In genomic region chr12:96510306-96510764, GRCh38 we compare ENCODE assay signal across 17 cellular contexts. TPM values are rescaled to one million over a fixed set of nuclear protein-coding genes. Genes with fewer than 3 reads are reported as not detected.
DNase-seq lines count a peak whose midpoint lies in the region; ATAC-seq and TF ChIP-seq lines count a peak whose summit lies in the region.
"Had no signal": no experiment of that assay in that cellular context is flagged by ENCODE, and none has a peak within 500 bp of the region (broad histone marks: within the 10 kb centered on the region; RNA-seq: fewer than 3 reads in every experiment).

No MANE protein-coding gene starts in this region.

- ATAC-seq in SK-N-SH treated with all-trans-retinoic acid at 6 μM for 48 hours (peak; percentile 68), psoas muscle (no peak), GM18517 (IDR thresholded peaks at IDR 0.05; ENCODE audit: unreplicated experiment) (no peak)

- 19% methylated on average over 3 of the region's 3 CpGs for WGBS in esophagus muscularis mucosa
- 53 to 66% (median 63%) methylated on average over 3 of the region's 3 CpGs for whole genome bisulfite sequencing in psoas muscle, 3 donors

- no peaks in the 10 kb centered on the region for H3K36me3 ChIP-seq in esophagus muscularis mucosa
- H3K36me3 ChIP-seq in psoas muscle (ENCODE audit: insufficient read depth in 1 of 2, low read depth in 1 of 2): no peaks in the 10 kb centered on the region
- H3K36me3 ChIP-seq: spleen had no signal

- H3K27ac ChIP-seq in esophagus muscularis mucosa (replicated peaks in 1 of 4): peak overlapping the region; percentile 78 to 81 (median 80)
- H3K27ac ChIP-seq in psoas muscle: peak overlapping the region; percentile 41
- H3K27ac ChIP-seq: HL-60 had no signal

- DNase-seq in AG08395 (ENCODE audit: low spot score) (peak; percentile 16), esophagus muscularis mucosa (ENCODE audit: extremely low spot score) (peak; percentile 89), psoas muscle (no peak), LoVo (ENCODE audit: low spot score) (no peak), NCI-H1694 (lab: John Stamatoyannopoulos, UW) (no peak)
- DNase-seq in stimulated activated CD4-positive, alpha-beta T cell treated with anti-CD3 and anti-CD28 coated beads, Interleukin-2, amount 100 ng/mL, for 48 hours: no peak
- DNase-seq: activated CD4-positive, alpha-beta T cell treated with anti-CD3 and anti-CD28 coated beads, Interleukin-2, amount 50 U/mL, for 48 hours; activated T-cell treated with anti-CD3 and anti-CD28 coated beads, Interleukin-2, amount 50 U/mL, for 1 hour; KBM-7; kidney glomerular epithelial cell; NCI-H1092 treated with DMSO at 0.1 percent for 48 hours; NCI-H2171; spleen; stimulated activated naive CD4-positive, alpha-beta T cell treated with Interleukin-2 at 50 U/mL for 16 hours had no signal

- intact Hi-C loops in esophagus muscularis mucosa (cut with DNase I): loop anchor here (5.0 kb wide), 1 partner anchor 108 kb away; the partner anchor contains the start of gene CDK17
- intact Hi-C loops in psoas muscle (cut with DNase I): loop anchor here (5.0 to 10.0 kb wide), 3 partner anchors 106 to 446 kb away; partner anchors contain the start of gene CDK17 (in 1 of the 2)

- peaks cover 8 to 58% (median 48%) of the 10 kb centered on the region in 4 donors for H3K4me1 ChIP-seq in esophagus muscularis mucosa
- H3K4me1 ChIP-seq in psoas muscle: no peaks in the 10 kb centered on the region

- H3K9me3 ChIP-seq in esophagus muscularis mucosa (no peaks in the 10 kb centered on the region), psoas muscle (no peaks in the 10 kb centered on the region)
- H3K9me3 ChIP-seq: spleen had no signal

- TF ChIP-seq CTCF in esophagus muscularis mucosa (IDR thresholded peaks at IDR 0.05) (no peak), psoas muscle (IDR thresholded peaks at IDR 0.05) (no peak)

- TF ChIP-seq POLR2A in esophagus muscularis mucosa (IDR thresholded peaks at IDR 0.05; ENCODE audit: low read depth): no peak

- H3K4me3 ChIP-seq in esophagus muscularis mucosa (no peak overlapping the region), psoas muscle (no peak overlapping the region)
- H3K4me3 ChIP-seq: spleen had no signal

- H3K27me3 ChIP-seq in esophagus muscularis mucosa: no peaks in the 10 kb centered on the region
- no peaks in the 10 kb centered on the region for H3K27me3 ChIP-seq in psoas muscle (ENCODE audit: insufficient read depth in 3 of 3, low read length in 2 of 3)
- H3K27me3 ChIP-seq: spleen had no signal

- TF ChIP-seq EP300 in esophagus muscularis mucosa (IDR thresholded peaks at IDR 0.05): no peak

TF ChIP-seq in SK-N-SH treated with all-trans-retinoic acid at 6 μM for 48 hours, 23 proteins besides CTCF, POLR2A, EP300 and RAD21:
- TF ChIP-seq GLIS3 (CRISPR knock-in tag; IDR thresholded peaks at IDR 0.05) (no peak), PPARA (CRISPR knock-in tag; IDR thresholded peaks at IDR 0.05; ENCODE audit: borderline replicate concordance) (no peak), ISL1 (CRISPR knock-in tag; IDR thresholded peaks at IDR 0.05) (no peak), RARB (CRISPR knock-in tag; IDR thresholded peaks at IDR 0.05) (no peak), ZC3H10 (CRISPR knock-in tag; IDR thresholded peaks at IDR 0.05) (no peak), POU6F1 (CRISPR knock-in tag; IDR thresholded peaks at IDR 0.05; ENCODE audit: borderline replicate concordance, low read depth) (no peak), ESRRG (CRISPR knock-in tag; IDR thresholded peaks at IDR 0.05) (no peak), TOX (CRISPR knock-in tag; IDR thresholded peaks at IDR 0.05; ENCODE audit: borderline replicate concordance) (no peak), OSR1 (CRISPR knock-in tag; IDR thresholded peaks at IDR 0.05) (no peak), TCF4 (CRISPR knock-in tag; IDR thresholded peaks at IDR 0.05; ENCODE audit: borderline replicate concordance) (no peak), BACH2 (CRISPR knock-in tag; IDR thresholded peaks at IDR 0.05; ENCODE audit: borderline replicate concordance) (no peak), ARNTL (CRISPR knock-in tag; IDR thresholded peaks at IDR 0.05; ENCODE audit: borderline replicate concordance, low read depth) (no peak), ZNF70 (CRISPR knock-in tag; IDR thresholded peaks at IDR 0.05) (no peak)
- TF ChIP-seq, protein P1, sequence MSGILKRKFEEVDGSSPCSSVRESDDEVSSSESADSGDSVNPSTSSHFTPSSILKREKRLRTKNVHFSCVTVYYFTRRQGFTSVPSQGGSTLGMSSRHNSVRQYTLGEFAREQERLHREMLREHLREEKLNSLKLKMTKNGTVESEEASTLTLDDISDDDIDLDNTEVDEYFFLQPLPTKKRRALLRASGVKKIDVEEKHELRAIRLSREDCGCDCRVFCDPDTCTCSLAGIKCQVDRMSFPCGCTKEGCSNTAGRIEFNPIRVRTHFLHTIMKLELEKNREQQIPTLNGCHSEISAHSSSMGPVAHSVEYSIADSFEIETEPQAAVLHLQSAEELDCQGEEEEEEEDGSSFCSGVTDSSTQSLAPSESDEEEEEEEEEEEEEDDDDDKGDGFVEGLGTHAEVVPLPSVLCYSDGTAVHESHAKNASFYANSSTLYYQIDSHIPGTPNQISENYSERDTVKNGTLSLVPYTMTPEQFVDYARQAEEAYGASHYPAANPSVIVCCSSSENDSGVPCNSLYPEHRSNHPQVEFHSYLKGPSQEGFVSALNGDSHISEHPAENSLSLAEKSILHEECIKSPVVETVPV (CRISPR knock-in tag; IDR thresholded peaks at IDR 0.05): no peak
- TF ChIP-seq, protein P2, sequence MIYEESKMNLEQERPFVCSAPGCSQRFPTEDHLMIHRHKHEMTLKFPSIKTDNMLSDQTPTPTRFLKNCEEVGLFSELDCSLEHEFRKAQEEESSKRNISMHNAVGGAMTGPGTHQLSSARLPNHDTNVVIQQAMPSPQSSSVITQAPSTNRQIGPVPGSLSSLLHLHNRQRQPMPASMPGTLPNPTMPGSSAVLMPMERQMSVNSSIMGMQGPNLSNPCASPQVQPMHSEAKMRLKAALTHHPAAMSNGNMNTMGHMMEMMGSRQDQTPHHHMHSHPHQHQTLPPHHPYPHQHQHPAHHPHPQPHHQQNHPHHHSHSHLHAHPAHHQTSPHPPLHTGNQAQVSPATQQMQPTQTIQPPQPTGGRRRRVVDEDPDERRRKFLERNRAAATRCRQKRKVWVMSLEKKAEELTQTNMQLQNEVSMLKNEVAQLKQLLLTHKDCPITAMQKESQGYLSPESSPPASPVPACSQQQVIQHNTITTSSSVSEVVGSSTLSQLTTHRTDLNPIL (CRISPR knock-in tag; IDR thresholded peaks at IDR 0.05; ENCODE audit: low read depth): no peak

RNA-seq across cellular contexts. Expression of gene CFAP54, which starts 21.0 kb away (rescaled TPM):
- 1 to 10 TPM; 3.0 to 5.8 (median 4.3) TPM for total RNA-seq in esophagus muscularis mucosa
- under 1 TPM in 2 of 4 donors, not detected in 2; 0.13 to 0.14 TPM for total RNA-seq in psoas muscle
- under 1 TPM in 2 of 3 donors, not detected in 1; 0.03 to 0.04 TPM for polyA plus RNA-seq in psoas muscle

Comparison
In these comparisons a context has a peak if more than half of its experiments do, and no peak if none do; other contexts are left out.
1. DNase-seq: peak in AG08395 (single experiment) and esophagus muscularis mucosa (single experiment); none in psoas muscle (0 of 2), LoVo (single experiment), stimulated activated CD4-positive, alpha-beta T cell treated with anti-CD3 and anti-CD28 coated beads, Interleukin-2, amount 100 ng/mL, for 48 hours (0 of 2) and NCI-H1694 (single experiment).